23 cellular contexts compared by ENCODE assay signal in the genomic region with DNA sequence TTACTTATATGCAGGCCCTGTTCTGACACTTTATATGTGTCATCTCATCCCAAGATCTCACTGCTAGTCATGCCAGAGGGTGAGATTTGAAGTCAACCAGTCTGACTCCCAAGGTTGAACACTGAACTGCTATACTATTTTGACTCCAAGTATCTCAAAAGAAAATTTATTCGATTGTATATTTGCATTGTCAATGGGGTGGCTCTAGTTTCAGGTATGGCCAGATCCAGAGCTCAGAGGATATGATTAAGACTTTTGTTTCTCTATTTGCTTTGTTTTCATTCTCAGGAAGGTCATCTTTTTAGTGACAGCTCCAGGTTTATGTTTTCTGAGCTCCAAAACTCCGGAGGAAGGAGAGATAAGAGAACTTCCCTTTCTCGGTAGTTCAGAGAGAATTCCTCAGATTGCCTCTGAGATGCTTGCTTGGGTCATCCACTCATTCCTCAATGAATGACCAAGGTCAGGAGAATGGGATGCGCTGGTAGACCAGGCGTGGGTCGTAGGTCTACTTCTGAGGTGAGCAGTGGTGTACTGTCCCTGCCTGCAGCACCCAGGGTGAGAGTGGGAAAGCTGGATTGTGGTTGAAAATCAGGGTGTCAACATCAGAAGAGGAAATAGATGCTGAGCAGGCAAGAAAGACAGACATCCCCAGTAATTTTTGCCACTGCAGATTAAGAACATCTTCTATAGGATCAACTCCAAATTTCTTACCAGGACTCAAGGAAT.
"Had no signal": no experiment of that assay in that cellular context is flagged by ENCODE, and none has a peak within 500 bp of the region (broad histone marks: within the 10 kb centered on the region; RNA-seq: fewer than 3 reads in every experiment).

No MANE protein-coding gene starts in this region.

- H3K27ac Mint-ChIP-seq: IgD-negative memory B cell had no signal

- H3K4me1 Mint-ChIP-seq: IgD-negative memory B cell had no signal

- ATAC-seq: K562 had no signal

- H3K36me3 Mint-ChIP-seq: IgD-negative memory B cell had no signal

- H3K4me1 ChIP-seq: SJSA1 had no signal

- H3K36me3 ChIP-seq: SJSA1 had no signal

- H3K4me2 ChIP-seq: KMS-11 had no signal

- H3K9me3 ChIP-seq: SJSA1 had no signal

- H3K27ac ChIP-seq: HL-60, KMS-11, SJSA1, SK-N-MC had no signal

- H3K9me3 Mint-ChIP-seq: IgD-negative memory B cell had no signal

- DNase-seq: Kasumi-1, MM.1S, NCI-H1092 treated with DMSO at 0.1 percent for 48 hours, NCI-H1436, NCI-H187, NCI-H2029, NCI-H2081 treated with DMSO at 0.1 percent for 48 hours, NCI-H2171, NCI-H226, NCI-H446, NCI-H510A, NCI-H524 treated with DMSO at 0.1 percent for 48 hours, NCI-H69, NCI-H774, Right ventricle myocardium superior, RPMI8226, SIG-M5 had no signal

- H3K4me3 ChIP-seq: K562, SJSA1, SK-N-MC had no signal

- H3K9ac ChIP-seq: KMS-11 had no signal
